In the genomic region with DNA sequence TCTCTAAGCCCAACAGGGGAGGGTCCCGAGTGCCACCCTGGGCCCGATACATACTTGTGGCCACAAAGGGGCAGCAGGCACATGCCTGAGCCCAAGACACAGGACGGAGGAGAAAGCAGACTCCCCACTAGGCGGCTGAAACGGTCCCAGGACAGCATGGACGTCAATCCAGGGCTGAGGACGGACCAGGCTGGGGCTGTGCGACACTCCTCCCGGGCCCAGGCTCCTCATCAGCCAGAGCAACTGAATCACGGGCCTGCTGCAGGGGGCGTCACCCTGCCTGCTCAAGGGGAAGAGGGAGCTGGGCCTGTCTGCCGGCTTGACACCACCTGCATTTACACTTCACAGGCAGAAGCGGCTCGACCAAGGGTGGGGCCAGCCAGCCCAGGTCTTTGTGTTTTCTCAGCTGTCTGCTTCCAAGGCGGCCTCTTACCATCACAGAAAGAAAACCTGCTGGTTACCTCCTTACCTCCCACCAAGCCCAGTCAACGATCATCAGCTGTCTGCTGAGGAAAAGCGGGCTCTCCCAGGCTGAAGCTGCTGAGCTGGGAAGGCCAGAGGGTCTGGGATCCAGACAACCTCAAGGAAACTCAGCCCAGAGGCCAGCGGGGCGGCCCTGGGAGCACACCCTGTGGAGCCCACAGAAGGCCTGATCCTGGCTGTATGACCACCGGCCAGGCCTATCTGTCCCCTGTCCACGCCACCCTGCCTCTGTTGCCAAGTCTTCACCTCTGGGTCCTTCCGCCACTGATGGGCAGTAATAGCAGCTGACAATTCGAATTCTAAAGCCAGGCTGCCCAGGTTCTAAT, we compare ENCODE assay signal across 9 cellular contexts. TPM values are rescaled to one million over a fixed set of nuclear protein-coding genes. Genes with fewer than 3 reads are reported as not detected.
A peak's percentile ranks its signal among the peaks of the same experiment; 100 is the strongest.
DNase-seq lines count a peak whose midpoint lies in the region; ATAC-seq, FAIRE-seq and TF ChIP-seq lines count a peak whose summit lies in the region.
"Had no signal": no experiment of that assay in that cellular context is flagged by ENCODE, and none has a peak within 500 bp of the region (broad histone marks: within the 10 kb centered on the region; RNA-seq: fewer than 3 reads in every experiment).

No MANE protein-coding gene starts in this region.

- no peaks in the 10 kb centered on the region for H3K79me2 ChIP-seq in MM.1S (ENCODE audit: low read length)

- H3K27me3 ChIP-seq in MM.1S (replicated peaks; ENCODE audit: insufficient read depth, low read length): no peaks in the 10 kb centered on the region

- peaks cover 29% of the 10 kb centered on the region for H3K36me3 Mint-ChIP-seq in brain

- peaks cover 3% of the 10 kb centered on the region for H3K27me3 Mint-ChIP-seq in brain

- intact Hi-C loops in mucosa of descending colon (cut with DNase I, micrococcal nuclease): no loop called here

- DNase-seq in D721Med (ENCODE audit: insufficient read length, low spot score) (no peak), MM.1S (no peak), mucosa of descending colon (peak; percentile 54 to 72 (median 66)), dedifferentiated amniotic fluid mesenchymal stem cell (ENCODE audit: extremely low spot score) (no peak)
- no peak for DNase-seq in stimulated activated CD4-positive, alpha-beta T cell treated with anti-CD3 and anti-CD28 coated beads, Interleukin-4, amount 100 ng/mL, for 4 hours
- no peak for DNase-seq in activated T-cell treated with anti-CD3 and anti-CD28 coated beads, Interleukin-2, amount 50 U/mL, for 1 hour
- DNase-seq: stimulated activated CD4-positive, alpha-beta T cell treated with anti-CD3 and anti-CD28 coated beads, Interleukin-1b, Interleukin-23, amount 100 ng/mL, for 48 hours had no signal

- no peaks in the 10 kb centered on the region for H3K9me3 ChIP-seq in MM.1S (replicated peaks; ENCODE audit: insufficient read depth, low read length)
- no peaks in the 10 kb centered on the region for H3K9me3 ChIP-seq in mucosa of descending colon

- H3K36me3 ChIP-seq in MM.1S (replicated peaks; ENCODE audit: insufficient read depth, low read length): no peaks in the 10 kb centered on the region
- H3K36me3 ChIP-seq in mucosa of descending colon (ENCODE audit: low read depth): no peaks in the 10 kb centered on the region

- H3K4me1 ChIP-seq in MM.1S (ENCODE audit: low read length) (no peaks in the 10 kb centered on the region), mucosa of descending colon (ENCODE audit: low read depth) (no peaks in the 10 kb centered on the region)

- H3K4me3 ChIP-seq in MM.1S (ENCODE audit: low read length) (no peak overlapping the region), mucosa of descending colon (no peak overlapping the region)

- H3K27ac ChIP-seq in MM.1S (ENCODE audit: low read length): no peak overlapping the region

- no peaks in the 10 kb centered on the region for H3F3A ChIP-seq in MM.1S (ENCODE audit: insufficient read depth, low read length)

- peaks cover 8% of the 10 kb centered on the region for H3K4me1 Mint-ChIP-seq in brain

- TF ChIP-seq CTCF in D721Med (IDR thresholded peaks at IDR 0.05; ENCODE audit: insufficient read depth, missing control alignments): peak; percentile 18
- 0 out of 2 replicates have a peak, but pooled peaks have one; percentile 3 for TF ChIP-seq CTCF in MM.1S (IDR thresholded peaks at IDR 0.05; ENCODE audit: low read length)
- peak; percentile 60 to 75 for TF ChIP-seq CTCF in brain (conservative IDR thresholded peaks at IDR 0.05)
- no peak for TF ChIP-seq CTCF in mucosa of descending colon (IDR thresholded peaks at IDR 0.05)

- no peak overlapping the region for H2AFZ ChIP-seq in MM.1S (ENCODE audit: low read length)

- no peak overlapping the region for H3K9ac ChIP-seq in MM.1S (ENCODE audit: low read length)

- FAIRE-seq in D721Med (lab: Jason Lieb, UNC): no peak

- ATAC-seq in mucosa of descending colon: peak; percentile 92
- no peak for ATAC-seq in GM19035 (IDR thresholded peaks at IDR 0.05; ENCODE audit: unreplicated experiment)

- H3K27ac Mint-ChIP-seq in brain: peak overlapping the region in 3 of 5 experiments; percentile 4 to 27 (median 22)

- H3K9me2 ChIP-seq in MM.1S (replicated peaks; ENCODE audit: insufficient read depth, low read length): no peaks in the 10 kb centered on the region

- H3K9me3 Mint-ChIP-seq in brain: peaks cover 0 to 2% (median 0%) of the 10 kb centered on the region in 5 experiments

- H3K4me3 Mint-ChIP-seq in brain: no peak overlapping the region

- H3K4me2 ChIP-seq in MM.1S (ENCODE audit: low read depth, low read length): no peak overlapping the region

- H4K20me1 ChIP-seq in MM.1S (ENCODE audit: insufficient read depth, low read length): no peaks in the 10 kb centered on the region

RNA-seq across cellular contexts. Expression of a gene that starts 26.4 kb away (rescaled TPM):
- polyA plus RNA-seq in brain (ENCODE audit: insufficient read depth, low read depth, low replicate concordance): 78.3 TPM
- 10 to 100 TPM in 1 of 3 donors, 1 to 10 TPM in 2; 3.7 to 17.2 (median 8.3) TPM for total RNA-seq in mucosa of descending colon

RNA-seq across cellular contexts. Expression of a gene that starts 40.3 kb away (rescaled TPM):
- 66.4 TPM for polyA plus RNA-seq in brain (ENCODE audit: insufficient read depth, low read depth, low replicate concordance)
- total RNA-seq in mucosa of descending colon: 10 to 100 TPM; 12.8 to 21.1 (median 17.9) TPM

Comparison
In these comparisons a context has a peak if more than half of its experiments do, and no peak if none do; other contexts are left out.
1. DNase-seq: peak in mucosa of descending colon (3 of 3); none in D721Med (single experiment), MM.1S (single experiment), stimulated activated CD4-positive, alpha-beta T cell treated with anti-CD3 and anti-CD28 coated beads, Interleukin-4, amount 100 ng/mL, for 4 hours (0 of 2), dedifferentiated amniotic fluid mesenchymal stem cell (single experiment) and activated T-cell treated with anti-CD3 and anti-CD28 coated beads, Interleukin-2, amount 50 U/mL, for 1 hour (single experiment).